ENCODE assay signal across 6 cellular contexts in genomic region chr4:186761956-186762355, GRCh38. TPM values are rescaled to one million over a fixed set of nuclear protein-coding genes. Genes with fewer than 3 reads are reported as not detected.
"Had no signal": no experiment of that assay in that cellular context is flagged by ENCODE, and none has a peak within 500 bp of the region (broad histone marks: within the 10 kb centered on the region; RNA-seq: fewer than 3 reads in every experiment).

No MANE protein-coding gene starts in this region.

RNA-seq across cellular contexts. Expression of gene FAT1, which starts 38.3 kb away (rescaled TPM):
- total RNA-seq: activated B cell treated with CpG ODN at 0.5 μM for 24 hours; activated CD4-positive, alpha-beta memory T cell treated with anti-CD3 and anti-CD28 coated beads for 36 hours; activated CD8-positive, alpha-beta memory T cell treated with anti-CD3 and anti-CD28 coated beads for 36 hours; activated CD8-positive, alpha-beta T cell treated with anti-CD3 and anti-CD28 coated beads for 36 hours; activated CD8-positive, alpha-beta T cell treated with anti-CD3 and anti-CD28 coated beads, Interleukin-2, amount 10 ng/mL, durations not matched to agents 7 days and 5 days; T-helper 17 cell had no signal
